Comparison of ENCODE assay signal across 9 cellular contexts in genomic region chr18:9575558-9575957, GRCh38. TPM values are rescaled to one million over a fixed set of nuclear protein-coding genes. Genes with fewer than 3 reads are reported as not detected.
DNase-seq lines count a peak whose midpoint lies in the region; ATAC-seq and TF ChIP-seq lines count a peak whose summit lies in the region.
"Had no signal": no experiment of that assay in that cellular context is flagged by ENCODE, and none has a peak within 500 bp of the region (broad histone marks: within the 10 kb centered on the region; RNA-seq: fewer than 3 reads in every experiment).

No MANE protein-coding gene starts in this region.

- intact Hi-C loops in Caco-2 (cut with micrococcal nuclease; ENCODE audit: unreplicated experiment), result loop anchor here (1.0 to 10.0 kb wide), 6 partner anchors 37 to 379 kb away; no protein-coding TSS in a partner anchor

- BruUV-seq in Caco-2 (replicated peaks; lab: Mats Ljungman, UMichigan), result no TSS peak

- no peak for ATAC-seq in HG02970 (IDR thresholded peaks at IDR 0.05; ENCODE audit: low FRiP score, unreplicated experiment)
- ATAC-seq: T-cell had no signal

- no peaks in the 10 kb centered on the region for H3K27me3 ChIP-seq in Caco-2 (replicated peaks; ENCODE audit: control insufficient read depth, insufficient read depth, low read length)
- no peaks in the 10 kb centered on the region for H3K27me3 ChIP-seq in skeletal muscle satellite cell (ENCODE audit: control insufficient read depth, insufficient read depth, low read length)

- DNase-seq in Caco-2, result peak; percentile 73 to 74
- DNase-seq in HCEC 1CT, result peak; percentile 77
- peak; percentile 82 for DNase-seq in NCI-H748 treated with DMSO at 0.1 percent for 48 hours (lab: John Stamatoyannopoulos, UW)
- DNase-seq in brain pericyte (ENCODE audit: low read depth, low spot score), result peak; percentile 85
- DNase-seq in iPS-NIHi11 (ENCODE audit: low spot score), result peak; percentile 60
- no peak for DNase-seq in effector CD4-positive, alpha-beta T cell

- TF ChIP-seq CTCF in Caco-2 (IDR thresholded peaks at IDR 0.05; ENCODE audit: insufficient read depth in 1 of 2, low read depth in 1 of 2, low read length in 1 of 2, severe bottlenecking in 1 of 2, unreplicated experiment in 1 of 2), result peak; percentile 72 to 83

- CTCF ChIA-PET in Caco-2 (lab: Charles Lee), result interaction anchor here (0.5 to 2.1 kb wide), 16 partner anchors 13 to 944 kb away, joined by 3 to 24 read pairs (median 3); no protein-coding TSS in a partner anchor

- H3K4me3 ChIP-seq in Caco-2 (ENCODE audit: low read depth, low read length) (no peak overlapping the region), skeletal muscle satellite cell (ENCODE audit: low read length) (no peak overlapping the region)

- H3K4me2 ChIP-seq in skeletal muscle satellite cell (ENCODE audit: low read length), result peak overlapping the region; percentile 9

- peaks cover 29% of the 10 kb centered on the region for H3K36me3 Mint-ChIP-seq in Caco-2 (ENCODE audit: insufficient read depth, unreplicated experiment)

- no peak overlapping the region for H3K4me3 Mint-ChIP-seq in Caco-2 (ENCODE audit: unreplicated experiment)
- H3K4me3 Mint-ChIP-seq: T-cell had no signal

- POLR2A ChIA-PET in Caco-2 (lab: Charles Lee), result interaction anchor here (1.0 kb wide), 1 partner anchor 98 kb away, joined by 8 read pairs; no protein-coding TSS in a partner anchor

- H3K9me3 Mint-ChIP-seq in Caco-2 (ENCODE audit: unreplicated experiment), result no peaks in the 10 kb centered on the region
- H3K9me3 Mint-ChIP-seq: T-cell had no signal

- H3K4me1 ChIP-seq in Caco-2, result no peaks in the 10 kb centered on the region
- H3K4me1 ChIP-seq in skeletal muscle satellite cell (ENCODE audit: control insufficient read depth, insufficient read depth, low read length), result peaks cover 5% of the 10 kb centered on the region

- H3K36me3 ChIP-seq in Caco-2 (ENCODE audit: control insufficient read depth, insufficient read depth, low read length) (no peaks in the 10 kb centered on the region; the same call in none of the 2 replicates), skeletal muscle satellite cell (ENCODE audit: insufficient read depth, low read length) (peaks cover 68% of the 10 kb centered on the region)

- H3K9ac ChIP-seq in skeletal muscle satellite cell (ENCODE audit: low read depth, low read length), result no peak overlapping the region

- H3K4me1 Mint-ChIP-seq in Caco-2 (ENCODE audit: low read depth, unreplicated experiment), result peaks cover 4% of the 10 kb centered on the region

- H3K27me3 Mint-ChIP-seq in Caco-2 (ENCODE audit: insufficient read depth, unreplicated experiment), result no peaks in the 10 kb centered on the region
- H3K27me3 Mint-ChIP-seq: T-cell had no signal

- H3K27ac Mint-ChIP-seq in Caco-2 (ENCODE audit: unreplicated experiment), result no peak overlapping the region
- H3K27ac Mint-ChIP-seq: T-cell had no signal

- H3K9me3 ChIP-seq in Caco-2, result no peaks in the 10 kb centered on the region
- H3K9me3 ChIP-seq in skeletal muscle satellite cell (replicated peaks; ENCODE audit: low read length), result no peaks in the 10 kb centered on the region

RNA-seq across cellular contexts. Expression of gene PPP4R1, which starts 38.8 kb away (rescaled TPM):
- total RNA-seq in Caco-2 (2022), result 91.4 and 96.6 TPM in 2 replicates
- total RNA-seq in skeletal muscle satellite cell (2012; rRNA removed), result 58.3 and 65.5 TPM in 2 replicates
